1 cellular context compared by ENCODE assay signal in the genomic region with DNA sequence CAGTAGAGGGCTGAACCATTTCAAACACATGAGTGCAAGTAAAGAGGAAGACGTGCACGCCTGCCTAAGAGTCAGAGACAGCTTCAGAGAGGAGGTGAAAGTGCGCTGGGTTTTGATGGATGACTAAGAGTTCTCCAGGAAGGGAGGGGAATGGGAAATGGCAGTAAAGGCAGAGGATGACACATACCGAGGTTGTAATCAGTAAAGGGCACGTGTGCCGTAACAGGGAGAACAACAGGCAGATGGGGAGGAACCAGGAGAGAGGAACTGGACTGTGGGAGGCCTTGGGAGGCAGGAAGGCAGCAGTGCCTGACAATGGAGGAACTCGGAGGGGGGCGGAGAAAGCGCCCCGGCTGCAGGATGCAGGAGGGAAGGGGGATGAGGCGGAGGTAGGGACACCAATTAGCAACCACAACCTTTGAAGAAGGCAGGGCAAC.
TF ChIP-seq lines count a peak whose summit lies in the region.

No MANE protein-coding gene starts in this region.

TF ChIP-seq in HEK293, 187 proteins besides CTCF, POLR2A, EP300 and RAD21 (continued from another document and continues in another):
- TF ChIP-seq, protein P1, sequence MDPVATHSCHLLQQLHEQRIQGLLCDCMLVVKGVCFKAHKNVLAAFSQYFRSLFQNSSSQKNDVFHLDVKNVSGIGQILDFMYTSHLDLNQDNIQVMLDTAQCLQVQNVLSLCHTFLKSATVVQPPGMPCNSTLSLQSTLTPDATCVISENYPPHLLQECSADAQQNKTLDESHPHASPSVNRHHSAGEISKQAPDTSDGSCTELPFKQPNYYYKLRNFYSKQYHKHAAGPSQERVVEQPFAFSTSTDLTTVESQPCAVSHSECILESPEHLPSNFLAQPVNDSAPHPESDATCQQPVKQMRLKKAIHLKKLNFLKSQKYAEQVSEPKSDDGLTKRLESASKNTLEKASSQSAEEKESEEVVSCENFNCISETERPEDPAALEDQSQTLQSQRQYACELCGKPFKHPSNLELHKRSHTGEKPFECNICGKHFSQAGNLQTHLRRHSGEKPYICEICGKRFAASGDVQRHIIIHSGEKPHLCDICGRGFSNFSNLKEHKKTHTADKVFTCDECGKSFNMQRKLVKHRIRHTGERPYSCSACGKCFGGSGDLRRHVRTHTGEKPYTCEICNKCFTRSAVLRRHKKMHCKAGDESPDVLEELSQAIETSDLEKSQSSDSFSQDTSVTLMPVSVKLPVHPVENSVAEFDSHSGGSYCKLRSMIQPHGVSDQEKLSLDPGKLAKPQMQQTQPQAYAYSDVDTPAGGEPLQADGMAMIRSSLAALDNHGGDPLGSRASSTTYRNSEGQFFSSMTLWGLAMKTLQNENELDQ (tag by site-specific recombination; IDR thresholded peaks at IDR 0.05; ENCODE audit: low read depth), result no peak
- TF ChIP-seq KLF8 (tag by site-specific recombination; IDR thresholded peaks at IDR 0.05) (peak; percentile 76), ZNF768 (tag by site-specific recombination; IDR thresholded peaks at IDR 0.05) (no peak), ZBTB21 (tag by site-specific recombination; IDR thresholded peaks at IDR 0.05) (peak; percentile 31; the same call in 1 of the 2 replicates), ZNF76 (tag by site-specific recombination; IDR thresholded peaks at IDR 0.05; ENCODE audit: borderline replicate concordance, low read depth) (peak; percentile 59; the same call in 1 of the 2 replicates), GLIS2 (tag by site-specific recombination; IDR thresholded peaks at IDR 0.05) (peak; percentile 71), ZNF140 (tag by site-specific recombination; IDR thresholded peaks at IDR 0.05) (no peak), ZNF529 (tag by site-specific recombination; IDR thresholded peaks at IDR 0.05; ENCODE audit: insufficient replicate concordance) (no peak), REPIN1 (tag by site-specific recombination; IDR thresholded peaks at IDR 0.05; ENCODE audit: low read depth) (no peak), BCL11A (tag by site-specific recombination; IDR thresholded peaks at IDR 0.05; ENCODE audit: low read depth) (0 out of 2 replicates have a peak, but pooled peaks have one; percentile 81), ZNF664 (tag by site-specific recombination; IDR thresholded peaks at IDR 0.05) (no peak), EGR2 (tag by site-specific recombination; IDR thresholded peaks at IDR 0.05; ENCODE audit: low read depth) (peak; percentile 81), OSR2 (tag by site-specific recombination; IDR thresholded peaks at IDR 0.05) (peak; percentile 43; the same call in 1 of the 2 replicates), ZNF350 (tag by site-specific recombination; IDR thresholded peaks at IDR 0.05) (no peak), ZNF341 (tag by site-specific recombination; IDR thresholded peaks at IDR 0.05; ENCODE audit: low read depth) (no peak), YY2 (tag by site-specific recombination; IDR thresholded peaks at IDR 0.05) (0 out of 2 replicates have a peak, but pooled peaks have one; percentile 13), ZNF571 (tag by site-specific recombination; IDR thresholded peaks at IDR 0.05) (no peak), ZBTB20 (tag by site-specific recombination; IDR thresholded peaks at IDR 0.05) (peak; percentile 49; the same call in 1 of the 2 replicates), ZNF654 (tag by site-specific recombination; IDR thresholded peaks at IDR 0.05; ENCODE audit: low read depth) (no peak; the same call in 1 of the 2 replicates), SP3 (tag by site-specific recombination; IDR thresholded peaks at IDR 0.05) (no peak; the same call in 1 of the 2 replicates), ZNF169 (tag by site-specific recombination; IDR thresholded peaks at IDR 0.05) (no peak), ZNF394 (tag by site-specific recombination; IDR thresholded peaks at IDR 0.05; ENCODE audit: borderline replicate concordance) (no peak), ZNF19 (tag by site-specific recombination; IDR thresholded peaks at IDR 0.05; ENCODE audit: low read depth) (no peak), ZNF658 (tag by site-specific recombination; IDR thresholded peaks at IDR 0.05) (no peak), ZNF423 (tag by site-specific recombination; IDR thresholded peaks at IDR 0.05) (no peak), ZNF596 (tag by site-specific recombination; IDR thresholded peaks at IDR 0.05) (no peak), ZNF175 (tag by site-specific recombination; IDR thresholded peaks at IDR 0.05) (no peak), ZNF24 (tag by site-specific recombination; IDR thresholded peaks at IDR 0.05) (peak; percentile 79), KLF1 (tag by site-specific recombination; IDR thresholded peaks at IDR 0.05) (peak; percentile 80), ZNF324 (tag by site-specific recombination; IDR thresholded peaks at IDR 0.05) (0 out of 2 replicates have a peak, but pooled peaks have one; percentile 21), ZNF701 (tag by site-specific recombination; IDR thresholded peaks at IDR 0.05) (no peak), ZBTB8A (tag by site-specific recombination; IDR thresholded peaks at IDR 0.05) (no peak), HOXD13 (CRISPR knock-in tag; IDR thresholded peaks at IDR 0.05; ENCODE audit: borderline replicate concordance) (no peak), ZNF426 (tag by site-specific recombination; IDR thresholded peaks at IDR 0.05) (no peak)
- TF ChIP-seq, protein P2, sequence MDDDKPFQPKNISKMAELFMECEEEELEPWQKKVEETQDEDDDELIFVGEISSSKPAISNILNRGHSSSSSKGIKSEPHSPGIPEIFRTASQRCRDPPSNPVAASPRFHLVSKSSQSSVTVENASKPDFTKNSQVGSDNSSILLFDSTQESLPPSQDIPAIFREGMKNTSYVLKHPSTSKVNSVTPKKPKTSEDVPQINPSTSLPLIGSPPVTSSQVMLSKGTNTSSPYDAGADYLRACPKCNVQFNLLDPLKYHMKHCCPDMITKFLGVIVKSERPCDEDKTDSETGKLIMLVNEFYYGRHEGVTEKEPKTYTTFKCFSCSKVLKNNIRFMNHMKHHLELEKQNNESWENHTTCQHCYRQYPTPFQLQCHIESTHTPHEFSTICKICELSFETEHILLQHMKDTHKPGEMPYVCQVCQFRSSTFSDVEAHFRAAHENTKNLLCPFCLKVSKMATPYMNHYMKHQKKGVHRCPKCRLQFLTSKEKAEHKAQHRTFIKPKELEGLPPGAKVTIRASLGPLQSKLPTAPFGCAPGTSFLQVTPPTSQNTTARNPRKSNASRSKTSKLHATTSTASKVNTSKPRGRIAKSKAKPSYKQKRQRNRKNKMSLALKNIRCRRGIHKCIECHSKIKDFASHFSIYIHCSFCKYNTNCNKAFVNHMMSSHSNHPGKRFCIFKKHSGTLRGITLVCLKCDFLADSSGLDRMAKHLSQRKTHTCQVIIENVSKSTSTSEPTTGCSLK (tag by site-specific recombination; IDR thresholded peaks at IDR 0.05), result no peak
- TF ChIP-seq, protein P3, sequence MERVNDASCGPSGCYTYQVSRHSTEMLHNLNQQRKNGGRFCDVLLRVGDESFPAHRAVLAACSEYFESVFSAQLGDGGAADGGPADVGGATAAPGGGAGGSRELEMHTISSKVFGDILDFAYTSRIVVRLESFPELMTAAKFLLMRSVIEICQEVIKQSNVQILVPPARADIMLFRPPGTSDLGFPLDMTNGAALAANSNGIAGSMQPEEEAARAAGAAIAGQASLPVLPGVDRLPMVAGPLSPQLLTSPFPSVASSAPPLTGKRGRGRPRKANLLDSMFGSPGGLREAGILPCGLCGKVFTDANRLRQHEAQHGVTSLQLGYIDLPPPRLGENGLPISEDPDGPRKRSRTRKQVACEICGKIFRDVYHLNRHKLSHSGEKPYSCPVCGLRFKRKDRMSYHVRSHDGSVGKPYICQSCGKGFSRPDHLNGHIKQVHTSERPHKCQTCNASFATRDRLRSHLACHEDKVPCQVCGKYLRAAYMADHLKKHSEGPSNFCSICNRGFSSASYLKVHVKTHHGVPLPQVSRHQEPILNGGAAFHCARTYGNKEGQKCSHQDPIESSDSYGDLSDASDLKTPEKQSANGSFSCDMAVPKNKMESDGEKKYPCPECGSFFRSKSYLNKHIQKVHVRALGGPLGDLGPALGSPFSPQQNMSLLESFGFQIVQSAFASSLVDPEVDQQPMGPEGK (tag by site-specific recombination; IDR thresholded peaks at IDR 0.05), result peak; percentile 77
- TF ChIP-seq, protein P4, sequence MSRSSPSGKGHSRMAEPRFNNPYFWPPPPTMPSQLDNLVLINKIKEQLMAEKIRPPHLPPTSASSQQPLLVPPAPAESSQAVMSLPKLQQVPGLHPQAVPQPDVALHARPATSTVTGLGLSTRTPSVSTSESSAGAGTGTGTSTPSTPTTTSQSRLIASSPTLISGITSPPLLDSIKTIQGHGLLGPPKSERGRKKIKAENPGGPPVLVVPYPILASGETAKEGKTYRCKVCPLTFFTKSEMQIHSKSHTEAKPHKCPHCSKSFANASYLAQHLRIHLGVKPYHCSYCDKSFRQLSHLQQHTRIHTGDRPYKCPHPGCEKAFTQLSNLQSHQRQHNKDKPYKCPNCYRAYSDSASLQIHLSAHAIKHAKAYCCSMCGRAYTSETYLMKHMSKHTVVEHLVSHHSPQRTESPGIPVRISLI (tag by site-specific recombination; IDR thresholded peaks at IDR 0.05), result no peak
- TF ChIP-seq, protein P5, sequence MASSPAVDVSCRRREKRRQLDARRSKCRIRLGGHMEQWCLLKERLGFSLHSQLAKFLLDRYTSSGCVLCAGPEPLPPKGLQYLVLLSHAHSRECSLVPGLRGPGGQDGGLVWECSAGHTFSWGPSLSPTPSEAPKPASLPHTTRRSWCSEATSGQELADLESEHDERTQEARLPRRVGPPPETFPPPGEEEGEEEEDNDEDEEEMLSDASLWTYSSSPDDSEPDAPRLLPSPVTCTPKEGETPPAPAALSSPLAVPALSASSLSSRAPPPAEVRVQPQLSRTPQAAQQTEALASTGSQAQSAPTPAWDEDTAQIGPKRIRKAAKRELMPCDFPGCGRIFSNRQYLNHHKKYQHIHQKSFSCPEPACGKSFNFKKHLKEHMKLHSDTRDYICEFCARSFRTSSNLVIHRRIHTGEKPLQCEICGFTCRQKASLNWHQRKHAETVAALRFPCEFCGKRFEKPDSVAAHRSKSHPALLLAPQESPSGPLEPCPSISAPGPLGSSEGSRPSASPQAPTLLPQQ (tag by site-specific recombination; IDR thresholded peaks at IDR 0.05), result 0 out of 2 replicates have a peak, but pooled peaks have one; percentile 35
- TF ChIP-seq, protein P6, sequence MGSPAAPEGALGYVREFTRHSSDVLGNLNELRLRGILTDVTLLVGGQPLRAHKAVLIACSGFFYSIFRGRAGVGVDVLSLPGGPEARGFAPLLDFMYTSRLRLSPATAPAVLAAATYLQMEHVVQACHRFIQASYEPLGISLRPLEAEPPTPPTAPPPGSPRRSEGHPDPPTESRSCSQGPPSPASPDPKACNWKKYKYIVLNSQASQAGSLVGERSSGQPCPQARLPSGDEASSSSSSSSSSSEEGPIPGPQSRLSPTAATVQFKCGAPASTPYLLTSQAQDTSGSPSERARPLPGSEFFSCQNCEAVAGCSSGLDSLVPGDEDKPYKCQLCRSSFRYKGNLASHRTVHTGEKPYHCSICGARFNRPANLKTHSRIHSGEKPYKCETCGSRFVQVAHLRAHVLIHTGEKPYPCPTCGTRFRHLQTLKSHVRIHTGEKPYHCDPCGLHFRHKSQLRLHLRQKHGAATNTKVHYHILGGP (tag by site-specific recombination; IDR thresholded peaks at IDR 0.05), result no peak
- TF ChIP-seq, protein P7, sequence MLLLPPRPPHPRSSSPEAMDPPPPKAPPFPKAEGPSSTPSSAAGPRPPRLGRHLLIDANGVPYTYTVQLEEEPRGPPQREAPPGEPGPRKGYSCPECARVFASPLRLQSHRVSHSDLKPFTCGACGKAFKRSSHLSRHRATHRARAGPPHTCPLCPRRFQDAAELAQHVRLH (tag by site-specific recombination; IDR thresholded peaks at IDR 0.05), result no peak
- TF ChIP-seq, protein P8, sequence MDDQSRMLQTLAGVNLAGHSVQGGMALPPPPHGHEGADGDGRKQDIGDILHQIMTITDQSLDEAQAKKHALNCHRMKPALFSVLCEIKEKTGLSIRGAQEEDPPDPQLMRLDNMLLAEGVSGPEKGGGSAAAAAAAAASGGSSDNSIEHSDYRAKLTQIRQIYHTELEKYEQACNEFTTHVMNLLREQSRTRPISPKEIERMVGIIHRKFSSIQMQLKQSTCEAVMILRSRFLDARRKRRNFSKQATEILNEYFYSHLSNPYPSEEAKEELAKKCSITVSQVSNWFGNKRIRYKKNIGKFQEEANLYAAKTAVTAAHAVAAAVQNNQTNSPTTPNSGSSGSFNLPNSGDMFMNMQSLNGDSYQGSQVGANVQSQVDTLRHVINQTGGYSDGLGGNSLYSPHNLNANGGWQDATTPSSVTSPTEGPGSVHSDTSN (CRISPR knock-in tag; IDR thresholded peaks at IDR 0.05), result no peak
- TF ChIP-seq, protein P9, sequence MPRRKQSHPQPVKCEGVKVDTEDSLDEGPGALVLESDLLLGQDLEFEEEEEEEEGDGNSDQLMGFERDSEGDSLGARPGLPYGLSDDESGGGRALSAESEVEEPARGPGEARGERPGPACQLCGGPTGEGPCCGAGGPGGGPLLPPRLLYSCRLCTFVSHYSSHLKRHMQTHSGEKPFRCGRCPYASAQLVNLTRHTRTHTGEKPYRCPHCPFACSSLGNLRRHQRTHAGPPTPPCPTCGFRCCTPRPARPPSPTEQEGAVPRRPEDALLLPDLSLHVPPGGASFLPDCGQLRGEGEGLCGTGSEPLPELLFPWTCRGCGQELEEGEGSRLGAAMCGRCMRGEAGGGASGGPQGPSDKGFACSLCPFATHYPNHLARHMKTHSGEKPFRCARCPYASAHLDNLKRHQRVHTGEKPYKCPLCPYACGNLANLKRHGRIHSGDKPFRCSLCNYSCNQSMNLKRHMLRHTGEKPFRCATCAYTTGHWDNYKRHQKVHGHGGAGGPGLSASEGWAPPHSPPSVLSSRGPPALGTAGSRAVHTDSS (tag by site-specific recombination; IDR thresholded peaks at IDR 0.05), result no peak
- TF ChIP-seq, protein P10, sequence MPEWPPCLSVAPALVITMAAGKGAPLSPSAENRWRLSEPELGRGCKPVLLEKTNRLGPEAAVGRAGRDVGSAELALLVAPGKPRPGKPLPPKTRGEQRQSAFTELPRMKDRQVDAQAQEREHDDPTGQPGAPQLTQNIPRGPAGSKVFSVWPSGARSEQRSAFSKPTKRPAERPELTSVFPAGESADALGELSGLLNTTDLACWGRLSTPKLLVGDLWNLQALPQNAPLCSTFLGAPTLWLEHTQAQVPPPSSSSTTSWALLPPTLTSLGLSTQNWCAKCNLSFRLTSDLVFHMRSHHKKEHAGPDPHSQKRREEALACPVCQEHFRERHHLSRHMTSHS (tag by site-specific recombination; IDR thresholded peaks at IDR 0.05), result no peak
- TF ChIP-seq, protein P11, sequence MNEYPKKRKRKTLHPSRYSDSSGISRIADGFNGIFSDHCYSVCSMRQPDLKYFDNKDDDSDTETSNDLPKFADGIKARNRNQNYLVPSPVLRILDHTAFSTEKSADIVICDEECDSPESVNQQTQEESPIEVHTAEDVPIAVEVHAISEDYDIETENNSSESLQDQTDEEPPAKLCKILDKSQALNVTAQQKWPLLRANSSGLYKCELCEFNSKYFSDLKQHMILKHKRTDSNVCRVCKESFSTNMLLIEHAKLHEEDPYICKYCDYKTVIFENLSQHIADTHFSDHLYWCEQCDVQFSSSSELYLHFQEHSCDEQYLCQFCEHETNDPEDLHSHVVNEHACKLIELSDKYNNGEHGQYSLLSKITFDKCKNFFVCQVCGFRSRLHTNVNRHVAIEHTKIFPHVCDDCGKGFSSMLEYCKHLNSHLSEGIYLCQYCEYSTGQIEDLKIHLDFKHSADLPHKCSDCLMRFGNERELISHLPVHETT (tag by site-specific recombination; IDR thresholded peaks at IDR 0.05), result peak; percentile 70
